In the genomic region with DNA sequence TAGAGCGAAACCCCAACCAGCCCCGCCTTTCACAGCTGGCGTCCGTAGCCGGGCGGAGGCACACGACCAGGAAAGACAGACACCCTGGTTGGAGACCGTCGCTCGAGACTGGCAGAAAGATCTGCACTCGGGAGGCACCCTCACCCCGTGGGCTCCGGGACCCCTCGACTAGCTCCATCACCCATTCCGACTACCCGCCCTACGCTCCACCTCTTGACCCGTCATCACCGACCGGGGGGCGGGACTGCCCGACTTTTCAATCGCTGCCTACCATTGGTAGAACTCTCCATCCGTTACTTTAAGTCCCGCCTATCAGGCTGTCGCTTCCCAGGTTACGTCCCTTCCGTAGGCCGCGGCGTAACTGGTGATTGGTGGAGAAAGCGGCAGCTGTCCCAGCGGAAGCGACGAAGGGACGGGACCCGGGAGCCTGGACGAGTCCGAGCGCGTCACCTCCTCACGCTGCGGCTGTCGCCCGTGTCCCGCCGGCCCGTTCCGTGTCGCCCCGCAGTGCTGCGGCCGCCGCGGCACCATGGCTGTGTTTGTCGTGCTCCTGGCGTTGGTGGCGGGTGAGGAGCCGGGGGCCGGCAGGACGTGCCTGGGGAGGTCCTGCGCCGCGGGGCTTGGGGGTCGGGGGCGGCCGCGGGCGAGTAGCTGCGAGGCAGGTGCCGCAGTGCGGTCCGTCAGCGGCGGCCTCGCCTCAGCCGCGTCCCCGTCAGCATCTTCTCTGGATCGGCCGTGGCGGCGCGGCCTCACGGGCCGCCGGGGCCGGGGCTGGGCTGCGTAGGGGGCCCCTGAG, we compare ENCODE assay signal across 1 cellular context.
TF ChIP-seq lines count a peak whose summit lies in the region.

Gene ATP6AP2 (plus strand): TSS at position 434 of the 796 bp plus-strand sequence. CDS start 96 bp downstream, at position 530.

TF ChIP-seq in SK-N-SH, 30 proteins besides CTCF, POLR2A, EP300 and RAD21 (continued from another document):
- peak; percentile 99 for TF ChIP-seq PBX3 (IDR thresholded peaks at IDR 0.05)
